Comparison of ENCODE assay signal across 10 cellular contexts in genomic region chr1:85850238-85850637, GRCh38.
DNase-seq lines count a peak whose midpoint lies in the region; ATAC-seq and TF ChIP-seq lines count a peak whose summit lies in the region.
"Had no signal": no experiment of that assay in that cellular context is flagged by ENCODE, and none has a peak within 500 bp of the region (broad histone marks: within the 10 kb centered on the region; RNA-seq: fewer than 3 reads in every experiment).

No MANE protein-coding gene starts in this region.

- no peak overlapping the region for H3K27ac Mint-ChIP-seq in T-cell
- H3K27ac Mint-ChIP-seq: naive thymus-derived CD4-positive, alpha-beta T cell had no signal

- POLR2A ChIA-PET in T-cell (lab: Charles Lee), result no interaction called here

- peak; percentile 97 for DNase-seq in HCEC 1CT
- peak in 1 of 2 experiments; percentile 85 for DNase-seq in SJSA1 (ENCODE audit: low read depth in 1 of 2, low spot score in 2 of 2)
- DNase-seq in fibroblast of pulmonary artery (ENCODE audit: low read depth), result peak; percentile 92
- DNase-seq in NCI-H2196 (lab: John Stamatoyannopoulos, UW; ENCODE audit: unreplicated experiment), result no peak
- no peak for DNase-seq in stimulated activated naive CD8-positive, alpha-beta T cell treated with anti-CD3 and anti-CD28 coated beads, Interleukin-15, Interleukin-2, amounts not matched to agents 100 U/mL and 50 U/mL, for 24 hours
- DNase-seq in T-cell, result no peak
- DNase-seq: activated effector memory CD4-positive, alpha-beta T cell treated with anti-CD3 and anti-CD28 coated beads, Interleukin-2, amount 50 U/mL, for 16 hours; naive thymus-derived CD4-positive, alpha-beta T cell had no signal

- H3K9me3 Mint-ChIP-seq in T-cell, result no peaks in the 10 kb centered on the region
- H3K9me3 Mint-ChIP-seq: naive thymus-derived CD4-positive, alpha-beta T cell had no signal

- H3K4me1 ChIP-seq in SJSA1 (replicated peaks), result peaks cover 20% of the 10 kb centered on the region

- H3K36me3 Mint-ChIP-seq in T-cell, result no peaks in the 10 kb centered on the region
- H3K36me3 Mint-ChIP-seq: naive thymus-derived CD4-positive, alpha-beta T cell had no signal

- H3K4me3 ChIP-seq in SJSA1, result no peak overlapping the region
- H3K4me3 ChIP-seq in fibroblast of pulmonary artery (replicated peaks; ENCODE audit: low read depth, low read length), result no peak overlapping the region

- no peaks in the 10 kb centered on the region for H3K27me3 ChIP-seq in SJSA1 (replicated peaks)

- H3K27ac ChIP-seq in 22Rv1 (peak overlapping the region; percentile 50), SJSA1 (peak overlapping the region; percentile 51)

- H3K9me3 ChIP-seq in SJSA1 (replicated peaks), result no peaks in the 10 kb centered on the region

- CTCF ChIA-PET in T-cell (lab: Charles Lee), result no interaction called here

- ATAC-seq in stimulated activated naive CD8-positive, alpha-beta T cell treated with anti-CD3 and anti-CD28 coated beads, Interleukin-15, Interleukin-2, amounts not matched to agents 100 U/mL and 50 U/mL, for 24 hours, result no peak
- no peak for ATAC-seq in GM21576 (IDR thresholded peaks at IDR 0.05; ENCODE audit: unreplicated experiment)
- ATAC-seq in T-cell (replicated peaks in 1 of 4), result no peak
- ATAC-seq: naive thymus-derived CD4-positive, alpha-beta T cell had no signal

- TF ChIP-seq CTCF in 22Rv1 (IDR thresholded peaks at IDR 0.05) (no peak), fibroblast of pulmonary artery (IDR thresholded peaks at IDR 0.05; ENCODE audit: low read length, missing control alignments) (peak; percentile 54)

- no peaks in the 10 kb centered on the region for H3K27me3 Mint-ChIP-seq in T-cell
- H3K27me3 Mint-ChIP-seq: naive thymus-derived CD4-positive, alpha-beta T cell had no signal

- no peak overlapping the region for H3K4me3 Mint-ChIP-seq in T-cell
- H3K4me3 Mint-ChIP-seq: naive thymus-derived CD4-positive, alpha-beta T cell had no signal

- H3K36me3 ChIP-seq in SJSA1, result no peaks in the 10 kb centered on the region

- H3K4me1 Mint-ChIP-seq in T-cell, result no peaks in the 10 kb centered on the region
- H3K4me1 Mint-ChIP-seq: naive thymus-derived CD4-positive, alpha-beta T cell had no signal

Comparison
In these comparisons a context has a peak if more than half of its experiments do, and no peak if none do; other contexts are left out.
1. DNase-seq: peak in HCEC 1CT (single experiment) and fibroblast of pulmonary artery (single experiment); none in NCI-H2196 (single experiment), stimulated activated naive CD8-positive, alpha-beta T cell treated with anti-CD3 and anti-CD28 coated beads, Interleukin-15, Interleukin-2, amounts not matched to agents 100 U/mL and 50 U/mL, for 24 hours (single experiment) and T-cell (0 of 34).